Comparison of ENCODE assay signal across 12 cellular contexts in the genomic region with DNA sequence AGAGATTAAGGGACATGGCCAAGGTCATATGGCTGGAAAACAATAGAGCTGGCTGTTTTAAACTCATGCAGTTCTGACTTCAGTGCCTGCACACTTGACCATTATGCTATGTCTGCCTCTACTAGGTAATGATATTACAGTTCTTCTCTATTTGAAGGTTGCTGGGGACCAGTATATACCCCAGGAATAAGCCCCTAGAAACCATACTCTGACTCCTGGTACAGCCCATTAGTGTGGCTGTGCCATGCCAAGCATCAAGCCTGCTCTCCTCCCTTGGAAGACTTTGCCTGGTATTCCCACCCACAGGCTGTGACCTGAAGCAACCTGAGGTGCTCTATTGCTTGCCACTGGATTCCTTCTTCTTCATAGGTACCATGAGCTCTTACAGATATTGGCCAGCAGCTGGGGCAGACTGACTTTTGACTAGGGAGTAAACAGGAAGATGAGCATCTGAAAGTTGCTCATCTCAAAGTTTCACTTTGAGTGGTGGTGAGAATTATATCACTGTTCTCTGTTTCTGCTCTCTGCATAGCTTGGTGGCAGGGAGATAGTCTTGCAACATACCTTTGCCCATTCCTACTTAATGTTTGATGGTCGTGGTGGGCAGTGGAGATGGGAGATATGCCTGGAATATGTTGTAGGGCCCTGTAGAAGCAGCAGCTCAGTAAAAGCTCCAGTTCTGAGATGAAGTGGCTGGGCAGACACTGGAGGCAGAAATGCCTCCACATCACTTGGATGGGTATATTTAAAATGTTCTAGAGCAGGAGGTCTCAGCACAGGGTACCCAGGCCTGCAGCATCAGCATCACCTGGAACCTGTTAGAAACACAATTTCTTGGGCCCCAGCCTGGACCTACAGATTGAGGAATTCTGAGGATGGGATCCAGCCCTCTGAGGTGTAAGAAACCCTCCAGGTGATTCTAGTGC.
DNase-seq lines count a peak whose midpoint lies in the region; ATAC-seq and FAIRE-seq lines count a peak whose summit lies in the region.
"Had no signal": no experiment of that assay in that cellular context is flagged by ENCODE, and none has a peak within 500 bp of the region (broad histone marks: within the 10 kb centered on the region; RNA-seq: fewer than 3 reads in every experiment).

No MANE protein-coding gene starts in this region.

- peak overlapping the region; percentile 45 for H3K27ac Mint-ChIP-seq in activated T-cell treated with anti-CD3 and anti-CD28 coated beads, Interleukin-2, amount 50 U/mL, for 24 hours

- ATAC-seq in GM18517 (IDR thresholded peaks at IDR 0.05; ENCODE audit: unreplicated experiment) (peak; percentile 87), GM19397 (IDR thresholded peaks at IDR 0.05; ENCODE audit: unreplicated experiment) (peak; percentile 89), HG03039 (IDR thresholded peaks at IDR 0.05; ENCODE audit: unreplicated experiment) (peak; percentile 78)

- FAIRE-seq in small intestine (lab: Jason Lieb, UNC): no peak

- no peaks in the 10 kb centered on the region for H3K36me3 Mint-ChIP-seq in activated T-cell treated with anti-CD3 and anti-CD28 coated beads, Interleukin-2, amount 50 U/mL, for 24 hours (ENCODE audit: low read depth)

- H3K27ac ChIP-seq in small intestine (ENCODE audit: low read depth in 1 of 2, low read length in 1 of 2): no peak overlapping the region
- H3K27ac ChIP-seq: colonic mucosa, SK-N-MC had no signal

- H3K36me3 ChIP-seq in small intestine (ENCODE audit: control insufficient read depth in 2 of 2, insufficient read depth in 2 of 2, low read length in 2 of 2) (no peaks in the 10 kb centered on the region), H7 (replicated peaks; ENCODE audit: control insufficient read depth, insufficient read depth, low read length) (no peaks in the 10 kb centered on the region)
- H3K36me3 ChIP-seq: colonic mucosa had no signal

- H3K9me3 Mint-ChIP-seq in activated T-cell treated with anti-CD3 and anti-CD28 coated beads, Interleukin-2, amount 50 U/mL, for 24 hours: no peaks in the 10 kb centered on the region

- WGBS in small intestine, 3 donors: 28 to 52% (median 48%) methylated on average over 1 of the region's 1 CpG

- no peak overlapping the region for H3K4me3 ChIP-seq in small intestine (ENCODE audit: low read depth in 1 of 2, low read length in 2 of 2)
- no peak overlapping the region for H3K4me3 ChIP-seq in H7 (ENCODE audit: insufficient read depth, low read depth, low read length)
- H3K4me3 ChIP-seq: colonic mucosa, SK-N-MC had no signal

- peaks cover 17% of the 10 kb centered on the region for H3K4me1 Mint-ChIP-seq in activated T-cell treated with anti-CD3 and anti-CD28 coated beads, Interleukin-2, amount 50 U/mL, for 24 hours (ENCODE audit: low read depth)

- H3K27me3 Mint-ChIP-seq in activated T-cell treated with anti-CD3 and anti-CD28 coated beads, Interleukin-2, amount 50 U/mL, for 24 hours: peaks cover 2% of the 10 kb centered on the region

- no peaks in the 10 kb centered on the region for H3K4me1 ChIP-seq in small intestine (ENCODE audit: control insufficient read depth in 2 of 2, insufficient read depth in 1 of 2, low read depth in 1 of 2, low read length in 1 of 2)
- H3K4me1 ChIP-seq: colonic mucosa had no signal

- H3K9me3 ChIP-seq in small intestine (ENCODE audit: control insufficient read depth, low read depth): no peaks in the 10 kb centered on the region
- H3K9me3 ChIP-seq: colonic mucosa had no signal

- no peak overlapping the region for H3K4me3 Mint-ChIP-seq in activated T-cell treated with anti-CD3 and anti-CD28 coated beads, Interleukin-2, amount 50 U/mL, for 24 hours

- H3K27me3 ChIP-seq in small intestine (ENCODE audit: control insufficient read depth in 2 of 2, insufficient read depth in 2 of 2, low read length in 2 of 2): no peaks in the 10 kb centered on the region
- H3K27me3 ChIP-seq in H7 (ENCODE audit: control insufficient read depth, insufficient read depth, low read length): no peaks in the 10 kb centered on the region
- H3K27me3 ChIP-seq: colonic mucosa had no signal

- peak; percentile 28 for DNase-seq in activated T-cell treated with anti-CD3 and anti-CD28 coated beads, Interleukin-2, amount 50 U/mL, for 24 hours
- DNase-seq in NCI-H1930 (lab: John Stamatoyannopoulos, UW): no peak
- DNase-seq in small intestine: no peak
- DNase-seq in HuH-7 (ENCODE audit: low spot score): no peak
- DNase-seq in H7: no peak
- DNase-seq: colonic mucosa, mammary epithelial cell, NCI-H510A treated with DMSO at 0.1 percent for 48 hours had no signal
